ENCODE assay signal across 25 cellular contexts in genomic region chr3:25620508-25620907, GRCh38. TPM values are rescaled to one million over a fixed set of nuclear protein-coding genes. Genes with fewer than 3 reads are reported as not detected.
DNase-seq lines count a peak whose midpoint lies in the region; ATAC-seq and TF ChIP-seq lines count a peak whose summit lies in the region.
"Had no signal": no experiment of that assay in that cellular context is flagged by ENCODE, and none has a peak within 500 bp of the region (broad histone marks: within the 10 kb centered on the region; RNA-seq: fewer than 3 reads in every experiment).

No MANE protein-coding gene starts in this region.

- no peak overlapping the region for H3K9ac ChIP-seq in trophoblast cell (ENCODE audit: low read length)
- H3K9ac ChIP-seq: BLaER1 had no signal

- no peak overlapping the region for H4K8ac ChIP-seq in trophoblast cell (ENCODE audit: low read depth, low read length)

- no peak overlapping the region for H2BK5ac ChIP-seq in trophoblast cell (ENCODE audit: low read depth, low read length, poor library complexity)

- H3K79me1 ChIP-seq in trophoblast cell (ENCODE audit: low read length) = no peaks in the 10 kb centered on the region

- H4K12ac ChIP-seq in trophoblast cell (ENCODE audit: low read depth, low read length) = no peak overlapping the region

- H3K36me3 Mint-ChIP-seq in activated T-cell treated with anti-CD3 and anti-CD28 coated beads, Interleukin-2, amount 50 U/mL, for 72 hours (ENCODE audit: insufficient read depth in 2 of 2) = peaks cover 7 to 31% of the 10 kb centered on the region in 2 donors
- H3K36me3 Mint-ChIP-seq in CD8-positive, alpha-beta T cell = peaks cover 70% of the 10 kb centered on the region
- peaks cover 58% of the 10 kb centered on the region for H3K36me3 Mint-ChIP-seq in activated naive CD8-positive, alpha-beta T cell treated with anti-CD3 and anti-CD28 coated beads, Interleukin-2, amount 50 U/mL, for 24 hours (ENCODE audit: low read depth)

- peaks cover 17% of the 10 kb centered on the region for H3K36me3 ChIP-seq in CD8-positive, alpha-beta T cell (ENCODE audit: insufficient read depth, low read length)
- peaks cover 9 to 10% of the 10 kb centered on the region in 2 experiments for H3K36me3 ChIP-seq in trophoblast cell (ENCODE audit: control insufficient read depth in 1 of 2, insufficient read depth in 2 of 2, low read length in 2 of 2)

- no peak overlapping the region for H3K27ac ChIP-seq in CD8-positive, alpha-beta T cell (ENCODE audit: low read depth, low read length)
- no peak overlapping the region for H3K27ac ChIP-seq in trophoblast cell (ENCODE audit: low read depth, low read length)
- H3K27ac ChIP-seq: BLaER1, PC-9, SJSA1 had no signal

- H2AFZ ChIP-seq in trophoblast cell (ENCODE audit: insufficient read depth, low read length, poor library complexity) = no peak overlapping the region
- H2AFZ ChIP-seq: GM23338, PC-9 had no signal

- no peak overlapping the region for H2BK120ac ChIP-seq in trophoblast cell (ENCODE audit: insufficient read depth, low read length, poor library complexity)

- intact Hi-C loops in CD8-positive, alpha-beta T cell (cut with DNase I, micrococcal nuclease) = no loop called here

- no peak overlapping the region for H3K4me2 ChIP-seq in trophoblast cell (ENCODE audit: low read length)
- H3K4me2 ChIP-seq: BLaER1, GM23338, PC-9 had no signal

- no peak for TF ChIP-seq CTCF in CD8-positive, alpha-beta T cell (IDR thresholded peaks at IDR 0.05)

- no peak overlapping the region for H3K18ac ChIP-seq in trophoblast cell (ENCODE audit: low read length)

- H3K4me3 Mint-ChIP-seq in activated T-cell treated with anti-CD3 and anti-CD28 coated beads, Interleukin-2, amount 50 U/mL, for 72 hours = no peak overlapping the region
- no peak overlapping the region for H3K4me3 Mint-ChIP-seq in CD8-positive, alpha-beta T cell
- no peak overlapping the region for H3K4me3 Mint-ChIP-seq in activated naive CD8-positive, alpha-beta T cell treated with anti-CD3 and anti-CD28 coated beads, Interleukin-2, amount 50 U/mL, for 24 hours
- H3K4me3 Mint-ChIP-seq: CD4-positive, CD25-positive, alpha-beta regulatory T cell; GM23338; H9 had no signal

- H3K4me3 ChIP-seq in CD8-positive, alpha-beta T cell (ENCODE audit: low read depth, low read length) = no peak overlapping the region
- no peak overlapping the region for H3K4me3 ChIP-seq in trophoblast cell (ENCODE audit: low read depth, low read length)
- H3K4me3 ChIP-seq: BLaER1, GM23338, PC-9, SJSA1 had no signal

- H2AK5ac ChIP-seq in trophoblast cell (ENCODE audit: low read length) = no peak overlapping the region

- no peak overlapping the region for H4K91ac ChIP-seq in trophoblast cell (ENCODE audit: low read depth, low read length)

- no peak overlapping the region for H3K14ac ChIP-seq in trophoblast cell (ENCODE audit: low read length)

- CTCF ChIA-PET in CD8-positive, alpha-beta T cell (lab: Charles Lee) = interaction anchor here (1.3 kb wide), 1 partner anchor 28 kb away, joined by 4 read pairs; no protein-coding TSS in a partner anchor

- no peaks in the 10 kb centered on the region for H3K27me3 Mint-ChIP-seq in activated T-cell treated with anti-CD3 and anti-CD28 coated beads, Interleukin-2, amount 50 U/mL, for 72 hours (ENCODE audit: low read depth)
- no peaks in the 10 kb centered on the region for H3K27me3 Mint-ChIP-seq in CD8-positive, alpha-beta T cell (ENCODE audit: low read depth)
- no peaks in the 10 kb centered on the region for H3K27me3 Mint-ChIP-seq in activated naive CD8-positive, alpha-beta T cell treated with anti-CD3 and anti-CD28 coated beads, Interleukin-2, amount 50 U/mL, for 24 hours
- H3K27me3 Mint-ChIP-seq: CD4-positive, CD25-positive, alpha-beta regulatory T cell had no signal

- POLR2A ChIA-PET in CD8-positive, alpha-beta T cell (lab: Charles Lee) = no interaction called here

- no peak for ATAC-seq in activated T-cell treated with anti-CD3 and anti-CD28 coated beads, Interleukin-2, amount 50 U/mL, for 72 hours (replicated peaks in 1 of 2)
- no peak for ATAC-seq in CD8-positive, alpha-beta T cell
- ATAC-seq in activated naive CD8-positive, alpha-beta T cell treated with anti-CD3 and anti-CD28 coated beads, Interleukin-2, amount 50 U/mL, for 24 hours = no peak
- ATAC-seq in HG03025 (IDR thresholded peaks at IDR 0.05; ENCODE audit: low FRiP score, unreplicated experiment) = no peak
- ATAC-seq: GM23338, Right ventricle myocardium inferior had no signal

- no peak overlapping the region for H3K4ac ChIP-seq in trophoblast cell (ENCODE audit: low read depth, low read length)

- H3K23ac ChIP-seq in trophoblast cell (ENCODE audit: low read length) = no peak overlapping the region

- no peaks in the 10 kb centered on the region for H3K9me3 Mint-ChIP-seq in activated T-cell treated with anti-CD3 and anti-CD28 coated beads, Interleukin-2, amount 50 U/mL, for 72 hours
- no peaks in the 10 kb centered on the region for H3K9me3 Mint-ChIP-seq in CD8-positive, alpha-beta T cell
- no peaks in the 10 kb centered on the region for H3K9me3 Mint-ChIP-seq in activated naive CD8-positive, alpha-beta T cell treated with anti-CD3 and anti-CD28 coated beads, Interleukin-2, amount 50 U/mL, for 24 hours
- H3K9me3 Mint-ChIP-seq: CD4-positive, CD25-positive, alpha-beta regulatory T cell; GM23338; H9 had no signal

- H3K4me1 ChIP-seq in CD8-positive, alpha-beta T cell (ENCODE audit: insufficient read depth, low read length) = no peaks in the 10 kb centered on the region
- H3K4me1 ChIP-seq in trophoblast cell (ENCODE audit: control insufficient read depth in 1 of 2, insufficient read depth in 2 of 2, low read length in 2 of 2) = no peaks in the 10 kb centered on the region
- H3K4me1 ChIP-seq: BLaER1, SJSA1 had no signal

- no peaks in the 10 kb centered on the region for H3K9me3 ChIP-seq in CD8-positive, alpha-beta T cell (ENCODE audit: low read length)
- no peaks in the 10 kb centered on the region for H3K9me3 ChIP-seq in trophoblast cell (ENCODE audit: insufficient read depth, low read depth, low read length)
- H3K9me3 ChIP-seq: BLaER1, SJSA1 had no signal

- peaks cover 5% of the 10 kb centered on the region for H3K4me1 Mint-ChIP-seq in activated T-cell treated with anti-CD3 and anti-CD28 coated beads, Interleukin-2, amount 50 U/mL, for 72 hours (ENCODE audit: low read depth)
- no peaks in the 10 kb centered on the region for H3K4me1 Mint-ChIP-seq in CD8-positive, alpha-beta T cell (ENCODE audit: low read depth)
- H3K4me1 Mint-ChIP-seq in activated naive CD8-positive, alpha-beta T cell treated with anti-CD3 and anti-CD28 coated beads, Interleukin-2, amount 50 U/mL, for 24 hours = peaks cover 11% of the 10 kb centered on the region
- H3K4me1 Mint-ChIP-seq: GM23338, H9 had no signal

- no peaks in the 10 kb centered on the region for H3K27me3 ChIP-seq in CD8-positive, alpha-beta T cell (ENCODE audit: insufficient read depth, low read length)
- H3K27me3 ChIP-seq in trophoblast cell (ENCODE audit: insufficient read depth, low read length) = no peaks in the 10 kb centered on the region
- H3K27me3 ChIP-seq: BLaER1, SJSA1 had no signal

- no peaks in the 10 kb centered on the region for H3K79me2 ChIP-seq in trophoblast cell (ENCODE audit: control insufficient read depth, insufficient read depth, low read length, poor library complexity)

- no peak for DNase-seq in activated T-cell treated with anti-CD3 and anti-CD28 coated beads, Interleukin-2, amount 50 U/mL, for 72 hours
- DNase-seq in activated T-cell treated with anti-CD3 and anti-CD28 coated beads, Interleukin-2, amount 50 U/mL, for 1 hour = no peak
- no peak for DNase-seq in CD8-positive, alpha-beta T cell
- no peak for DNase-seq in activated naive CD8-positive, alpha-beta T cell treated with anti-CD3 and anti-CD28 coated beads, Interleukin-2, amount 50 U/mL, for 24 hours
- peak; percentile 49 to 71 for DNase-seq in trophoblast cell
- no peak for DNase-seq in SHP77 treated with DMSO at 0.1 percent for 48 hours (lab: John Stamatoyannopoulos, UW)
- DNase-seq: CD4-positive, CD25-positive, alpha-beta regulatory T cell; COR-L47; EL; GDM1; H9; IMR-90; KG1; MM.1S; NCI-H2029; NCI-H446; NCI-H524 treated with DMSO at 0.1 percent for 48 hours; NCI-H774; NK-92 treated with Interleukin-12 subunit alpha and Interleukin-12 subunit beta, amount 100 ng/mL, for 24 hours; PC-9 had no signal

- no CpG with 5 or more reads among the region's 4 CpGs for WGBS in trophoblast cell (ENCODE audit: extremely low coverage, insufficient coverage, insufficient read length)

- H2BK12ac ChIP-seq in trophoblast cell (ENCODE audit: low read length) = no peak overlapping the region

- H3K27ac Mint-ChIP-seq in activated T-cell treated with anti-CD3 and anti-CD28 coated beads, Interleukin-2, amount 50 U/mL, for 72 hours = peak overlapping the region; percentile 13
- peak overlapping the region; percentile 11 for H3K27ac Mint-ChIP-seq in CD8-positive, alpha-beta T cell
- H3K27ac Mint-ChIP-seq in activated naive CD8-positive, alpha-beta T cell treated with anti-CD3 and anti-CD28 coated beads, Interleukin-2, amount 50 U/mL, for 24 hours = peak overlapping the region; percentile 1
- H3K27ac Mint-ChIP-seq: GM23338 had no signal

RNA-seq across cellular contexts. Expression of gene TOP2B, which starts 44.2 kb away (rescaled TPM):
- total RNA-seq in activated T-cell treated with anti-CD3 and anti-CD28 coated beads, Interleukin-2, amount 50 U/mL, for 72 hours = 100 to 1,000 TPM; 140 to 151 TPM
- 10 to 100 TPM; 71.8 to 74.7 TPM for total RNA-seq in CD8-positive, alpha-beta T cell
- 68.0 and 72.2 TPM in 2 replicates for polyA plus RNA-seq in trophoblast cell (2013)

Comparison
In these comparisons a context has a peak if more than half of its experiments do, and no peak if none do; other contexts are left out.
1. DNase-seq: peak in trophoblast cell (2 of 2); none in activated T-cell treated with anti-CD3 and anti-CD28 coated beads, Interleukin-2, amount 50 U/mL, for 72 hours (0 of 2), activated T-cell treated with anti-CD3 and anti-CD28 coated beads, Interleukin-2, amount 50 U/mL, for 1 hour (single experiment), CD8-positive, alpha-beta T cell (0 of 7), activated naive CD8-positive, alpha-beta T cell treated with anti-CD3 and anti-CD28 coated beads, Interleukin-2, amount 50 U/mL, for 24 hours (single experiment) and SHP77 treated with DMSO at 0.1 percent for 48 hours (single experiment).
2. Peak in every context shown above with its lines, with median percentiles within 50 percentile points of each other: H3K27ac Mint-ChIP-seq.